Comparison of ENCODE assay signal across 1 cellular context in the genomic region with DNA sequence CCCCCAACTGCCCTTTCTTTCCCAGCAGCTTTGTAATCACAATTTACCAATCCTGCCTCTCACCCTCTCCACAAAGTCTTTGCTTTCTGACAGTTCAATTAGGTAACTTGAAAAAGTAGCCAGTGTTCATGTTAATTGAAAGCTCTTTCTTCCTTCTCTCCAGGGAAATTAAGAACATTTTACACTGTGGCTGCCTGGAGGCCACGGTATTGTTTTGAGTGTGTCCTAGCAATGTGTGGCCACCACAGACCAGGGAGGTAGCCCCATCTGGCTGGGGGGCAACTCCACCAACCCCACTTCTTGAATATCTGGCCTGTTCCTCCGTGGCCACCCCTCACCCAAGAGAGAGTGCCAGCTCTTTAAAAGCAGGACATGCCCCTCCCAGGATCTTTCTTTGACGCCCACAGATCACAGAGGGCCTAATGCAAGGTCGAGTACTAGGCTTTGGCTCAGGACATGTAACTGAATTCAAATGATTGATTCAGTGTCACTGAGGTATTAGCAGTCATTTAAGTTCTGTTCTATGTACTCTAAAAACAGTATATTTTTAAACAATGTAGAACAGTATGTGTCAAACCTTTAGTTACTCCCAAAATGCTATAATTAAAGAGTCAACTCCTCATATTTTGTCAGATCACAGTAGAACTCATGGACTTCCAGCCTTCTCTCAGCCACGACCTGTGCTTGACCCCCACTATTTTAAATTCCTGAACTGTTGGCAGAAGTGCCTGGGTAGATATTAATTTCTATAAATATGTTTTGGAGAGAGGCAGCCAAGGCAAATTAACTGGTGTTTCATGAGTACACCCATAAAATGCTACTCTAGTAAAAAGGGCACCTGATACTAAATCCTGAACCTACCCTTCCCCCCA.
TF ChIP-seq lines count a peak whose summit lies in the region.

No MANE protein-coding gene starts in this region.

TF ChIP-seq in GM23338, 12 proteins besides CTCF, POLR2A, EP300 and RAD21 (continued from another document):
- TF ChIP-seq ZNF462 (CRISPR knock-in tag; IDR thresholded peaks at IDR 0.05), result no peak
